In genomic region chr19:20082876-20083275, GRCh38 we compare ENCODE assay signal across 1 cellular context. TPM values are rescaled to one million over a fixed set of nuclear protein-coding genes. Genes with fewer than 3 reads are reported as not detected.
"Had no signal": no experiment of that assay in that cellular context is flagged by ENCODE, and none has a peak within 500 bp of the region (broad histone marks: within the 10 kb centered on the region; RNA-seq: fewer than 3 reads in every experiment).

No MANE protein-coding gene starts in this region.

RNA-seq across cellular contexts. Expression of gene ZNF90, which starts 5.1 kb away (rescaled TPM):
- total RNA-seq: myocyte had no signal
